In genomic region chr13:44112700-44113329, GRCh38 we compare ENCODE assay signal across 1 cellular context.
TF ChIP-seq lines count a peak whose summit lies in the region.

No MANE protein-coding gene starts in this region.

TF ChIP-seq in HCT116, 20 proteins besides CTCF, POLR2A, EP300 and RAD21 (continued from another document):
- TF ChIP-seq ZBTB33 (IDR thresholded peaks at IDR 0.05; ENCODE audit: extremely low read depth, insufficient replicate concordance, low read length): no peak
- no peak for TF ChIP-seq CBX3 (IDR thresholded peaks at IDR 0.05; ENCODE audit: low read depth)
- no peak for TF ChIP-seq JUND (IDR thresholded peaks at IDR 0.05)
- no peak for TF ChIP-seq YY1 (IDR thresholded peaks at IDR 0.05; ENCODE audit: extremely low read depth, insufficient replicate concordance, low read depth, low read length)
- no peak for TF ChIP-seq ZNF274 (IDR thresholded peaks at IDR 0.05; ENCODE audit: low read depth, low read length)
